Comparison of ENCODE assay signal across 20 cellular contexts in the genomic region with DNA sequence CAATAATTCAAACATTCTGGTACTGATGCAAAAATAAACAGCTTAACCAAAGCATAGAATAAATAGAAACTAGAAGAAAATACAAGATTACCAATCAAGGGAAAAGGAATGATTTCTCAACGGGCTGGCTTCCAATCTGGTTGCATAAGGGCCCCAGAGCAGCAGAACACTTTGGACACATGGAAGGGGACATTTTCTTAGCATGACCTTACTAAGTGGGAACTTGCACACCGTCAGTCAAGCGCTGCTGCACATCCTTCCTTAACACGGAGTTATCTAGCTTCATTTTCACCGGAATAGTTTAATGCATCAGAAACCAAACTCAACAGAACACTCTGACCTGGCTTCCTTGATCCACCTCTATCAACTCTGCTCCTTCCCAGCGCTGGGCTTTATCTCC.
DNase-seq lines count a peak whose midpoint lies in the region; ATAC-seq, FAIRE-seq and TF ChIP-seq lines count a peak whose summit lies in the region.
"Had no signal": no experiment of that assay in that cellular context is flagged by ENCODE, and none has a peak within 500 bp of the region (broad histone marks: within the 10 kb centered on the region; RNA-seq: fewer than 3 reads in every experiment).

No MANE protein-coding gene starts in this region.

- no peaks in the 10 kb centered on the region for H3K9me3 ChIP-seq in psoas muscle
- no peaks in the 10 kb centered on the region for H3K9me3 ChIP-seq in uterus

- peak; percentile 69 for ATAC-seq in Right ventricle myocardium inferior
- peak in 3 of 4 donors; percentile 65 to 85 (median 65) for ATAC-seq in psoas muscle
- ATAC-seq: CD8-positive, alpha-beta T cell; GM23338 had no signal

- H3K27me3 ChIP-seq in psoas muscle (ENCODE audit: insufficient read depth in 3 of 3, low read length in 2 of 3), result no peaks in the 10 kb centered on the region
- H3K27me3 ChIP-seq in uterus, result no peaks in the 10 kb centered on the region

- FAIRE-seq in urothelium cell line (lab: Jason Lieb, UNC), result no peak
- FAIRE-seq: D721Med, G401.6, GM12891, HTR-8/SVneo had no signal

- no peaks in the 10 kb centered on the region for H3K36me3 ChIP-seq in psoas muscle (ENCODE audit: insufficient read depth in 1 of 2, low read depth in 1 of 2)
- no peaks in the 10 kb centered on the region for H3K36me3 ChIP-seq in uterus

- no peak for TF ChIP-seq POLR2A in uterus (IDR thresholded peaks at IDR 0.05)

- H3K4me3 ChIP-seq in psoas muscle, result no peak overlapping the region
- H3K4me3 ChIP-seq in uterus, result no peak overlapping the region
- H3K4me3 ChIP-seq: GM23338 had no signal

- H3K4me1 ChIP-seq in psoas muscle, result no peaks in the 10 kb centered on the region
- H3K4me1 ChIP-seq in uterus, result no peaks in the 10 kb centered on the region

- no peak for DNase-seq in Right ventricle myocardium inferior (ENCODE audit: missing footprints)
- no peak for DNase-seq in cardiac septum (ENCODE audit: low spot score)
- DNase-seq in fibroblast of gingiva (ENCODE audit: low read depth), result peak; percentile 63
- DNase-seq in psoas muscle, result peak; percentile 43 to 56
- peak; percentile 50 to 62 for DNase-seq in uterus
- no peak for DNase-seq in kidney tubule cell (ENCODE audit: low spot score)
- no peak for DNase-seq in urothelium cell line (ENCODE audit: low spot score)
- no peak for DNase-seq in NCI-H2171 treated with DMSO at 0.1 percent for 48 hours (lab: John Stamatoyannopoulos, UW)
- DNase-seq: CD8-positive, alpha-beta T cell; COR-L47; DMS153; DMS79 treated with DMSO at 0.1 percent for 48 hours; EL; H9 had no signal

- no peak overlapping the region for H3K27ac ChIP-seq in psoas muscle
- no peak overlapping the region for H3K27ac ChIP-seq in uterus
- H3K27ac ChIP-seq: 22Rv1 had no signal

- 63 to 80% (median 71%) methylated on average over 6 of the region's 6 CpGs for WGBS in psoas muscle, 3 donors

- TF ChIP-seq CTCF in psoas muscle (IDR thresholded peaks at IDR 0.05), result no peak
- TF ChIP-seq CTCF in uterus (IDR thresholded peaks at IDR 0.05), result no peak

- intact Hi-C loops in Right ventricle myocardium inferior (cut with DNase I) (no loop called here), cardiac septum (cut with DNase I) (no loop called here), psoas muscle (cut with DNase I) (no loop called here), uterus (cut with DNase I; ENCODE audit: low total_unique reads) (no loop called here)

Comparison
In these comparisons a context has a peak if more than half of its experiments do, and no peak if none do; other contexts are left out.
1. DNase-seq: peak in fibroblast of gingiva (single experiment), psoas muscle (2 of 2) and uterus (2 of 2); none in Right ventricle myocardium inferior (single experiment), cardiac septum (single experiment), kidney tubule cell (single experiment), urothelium cell line (single experiment) and NCI-H2171 treated with DMSO at 0.1 percent for 48 hours (single experiment).